Comparison of ENCODE assay signal across 8 cellular contexts in genomic region chr1:6624712-6625578, GRCh38. TPM values are rescaled to one million over a fixed set of nuclear protein-coding genes. Genes with fewer than 3 reads are reported as not detected.
A peak's percentile ranks its signal among the peaks of the same experiment; 100 is the strongest.
DNase-seq lines count a peak whose midpoint lies in the region; ATAC-seq lines count a peak whose summit lies in the region.

TSS of gene THAP3 (plus strand) at chr1:6624868. CDS start at chr1:6625219, 351 bp downstream.

- no peaks in the 10 kb centered on the region for H3K27me3 ChIP-seq in ACC112 (ENCODE audit: insufficient read depth, low read length)

- peak within 1 kb of the TSS; percentile 72 for H3K27ac ChIP-seq in ACC112 (ENCODE audit: low read depth, low read length)

- peak within 1 kb of the TSS; percentile 90 for H3K4me3 ChIP-seq in ACC112 (ENCODE audit: low read depth, low read length)

- peak; percentile 80 for DNase-seq in NCI-H226
- DNase-seq in activated CD4-positive, alpha-beta T cell treated with anti-CD3 and anti-CD28 coated beads for 1 hour: peak; percentile 81
- DNase-seq in cerebellum (ENCODE audit: low spot score): peak; percentile 90
- DNase-seq in kidney glomerular epithelial cell (lab: John Stamatoyannopoulos, UW): peak; percentile 68
- peak; percentile 82 to 91 for DNase-seq in stimulated activated CD4-positive, alpha-beta T cell treated with anti-CD3 and anti-CD28 coated beads, Interleukin-1b, Interleukin-23, amount 100 ng/mL, for 1 hour (ENCODE audit: low read depth in 2 of 2)

- peak; percentile 37 for ATAC-seq in GM18519 (IDR thresholded peaks at IDR 0.05; ENCODE audit: low FRiP score, unreplicated experiment)
- ATAC-seq in HG03045 (IDR thresholded peaks at IDR 0.05; ENCODE audit: unreplicated experiment): peak; percentile 79

- peaks cover 29% of the 10 kb centered on the region for H3K79me2 ChIP-seq in ACC112 (ENCODE audit: control insufficient read depth, insufficient read depth, low read length, unreplicated experiment)

- H3K4me1 ChIP-seq in ACC112 (ENCODE audit: control insufficient read depth, insufficient read depth, low read length, unreplicated experiment): peaks cover 7% of the 10 kb centered on the region

- peaks cover 11% of the 10 kb centered on the region; the same call in 1 of the 2 replicates for H3K36me3 ChIP-seq in ACC112 (ENCODE audit: insufficient read depth, low read length)

- no peak within 1 kb of the TSS for H2AFZ ChIP-seq in ACC112 (ENCODE audit: low read length, unreplicated experiment)

RNA-seq across cellular contexts. Expression of gene THAP3, which starts in this region (rescaled TPM):
- total RNA-seq in cerebellum: 20.6 TPM

Comparison
In these comparisons a context has a peak if more than half of its experiments do, and no peak if none do; other contexts are left out.
1. Peak in every context shown above with its lines: DNase-seq, ATAC-seq, H3K4me3 ChIP-seq and H3K27ac ChIP-seq.